23 cellular contexts compared by ENCODE assay signal in the genomic region with DNA sequence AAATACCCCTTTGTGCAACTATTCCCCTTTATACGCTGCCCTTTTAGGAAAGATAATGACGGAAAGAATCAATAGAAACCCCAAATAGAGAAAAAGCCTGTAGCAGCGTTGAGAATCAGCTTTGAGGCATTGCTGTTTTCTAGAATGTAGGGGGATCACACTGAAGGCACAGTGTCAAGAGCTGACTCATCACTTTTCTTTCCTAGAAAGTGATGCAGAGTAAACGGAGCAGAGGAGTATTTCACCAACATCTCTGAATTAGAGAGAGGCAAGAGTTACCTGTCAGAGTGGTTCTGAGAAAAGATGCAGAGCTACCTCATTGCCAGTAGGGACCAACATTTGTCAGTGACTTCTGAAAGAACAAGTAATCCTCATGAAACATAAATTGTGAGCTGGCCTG.
DNase-seq lines count a peak whose midpoint lies in the region; ATAC-seq, FAIRE-seq and TF ChIP-seq lines count a peak whose summit lies in the region.
"Had no signal": no experiment of that assay in that cellular context is flagged by ENCODE, and none has a peak within 500 bp of the region (broad histone marks: within the 10 kb centered on the region; RNA-seq: fewer than 3 reads in every experiment).

No MANE protein-coding gene starts in this region.

- TF ChIP-seq RAD21 in IMR-90 (IDR thresholded peaks at IDR 0.05; ENCODE audit: low read length): no peak
- no peak for TF ChIP-seq RAD21 in H1 (IDR thresholded peaks at IDR 0.05 in 1 of 2, conservative IDR thresholded peaks at IDR 0.05 in 1 of 2; ENCODE audit: low read depth in 2 of 2, low read length in 2 of 2)

- H3K9me3 ChIP-seq in AG04450 (ENCODE audit: control insufficient read depth, insufficient read depth, low read length): no peaks in the 10 kb centered on the region
- H3K9me3 ChIP-seq in IMR-90 (ENCODE audit: control insufficient read depth, insufficient read depth, low read length): no peaks in the 10 kb centered on the region
- H3K9me3 ChIP-seq in H1 (ENCODE audit: insufficient read depth in 2 of 2, low read depth in 1 of 2, low read length in 1 of 2): no peaks in the 10 kb centered on the region
- H3K9me3 ChIP-seq: BE2C, HAP-1 had no signal

- H3K79me2 ChIP-seq in H1 (ENCODE audit: control insufficient read depth in 1 of 2, insufficient read depth in 2 of 2, low read length in 2 of 2): no peaks in the 10 kb centered on the region

- peaks cover 3% of the 10 kb centered on the region; the same call in 1 of the 2 replicates for H3K9me1 ChIP-seq in IMR-90 (ENCODE audit: insufficient read depth, low read length)

- H3K4ac ChIP-seq in IMR-90 (ENCODE audit: low read depth, low read length): no peak overlapping the region
- H3K4ac ChIP-seq in H1 (replicated peaks; ENCODE audit: insufficient read length, low read depth, low read length): no peak overlapping the region

- TF ChIP-seq POLR2A in IMR-90 (IDR thresholded peaks at IDR 0.05; ENCODE audit: low read depth, low read length) (no peak), H1 (IDR thresholded peaks at IDR 0.05; ENCODE audit: control extremely low read depth in 1 of 2, low read depth in 2 of 2, low read length in 2 of 2) (no peak)

- H2BK5ac ChIP-seq in IMR-90 (ENCODE audit: low read depth, low read length, poor library complexity, severe bottlenecking) (no peak overlapping the region), H1 (ENCODE audit: low read depth, low read length) (no peak overlapping the region)

- H3K23me2 ChIP-seq in H1 (ENCODE audit: low read depth, low read length): no peaks in the 10 kb centered on the region

- intact Hi-C loops in IMR-90 (cut with micrococcal nuclease): loop anchor here (5.0 kb wide), 2 partner anchors 161 to 554 kb away; no protein-coding TSS in a partner anchor

- H2BK120ac ChIP-seq in IMR-90 (ENCODE audit: low read depth, low read length) (no peak overlapping the region), H1 (replicated peaks; ENCODE audit: low read depth, low read length) (no peak overlapping the region)

- no peak for FAIRE-seq in H1 (lab: Jason Lieb, UNC)
- FAIRE-seq: D721Med, GM12878, GM19239, H54 had no signal

- H2BK20ac ChIP-seq in IMR-90 (ENCODE audit: low read depth, low read length) (no peak overlapping the region), H1 (ENCODE audit: low read length) (no peak overlapping the region)

- peaks cover 11% of the 10 kb centered on the region for H3K4me1 ChIP-seq in IMR-90 (ENCODE audit: control insufficient read depth, insufficient read depth, low read length)
- peaks cover 0 to 5% (median 2%) of the 10 kb centered on the region in 4 experiments; a peak in 2 of 7 replicates for H3K4me1 ChIP-seq in H1 (replicated peaks in 1 of 4; ENCODE audit: control insufficient read depth in 3 of 4, insufficient read depth in 4 of 4, low read length in 3 of 4)
- H3K4me1 ChIP-seq: BE2C, HAP-1 had no signal

- H3K4me1 Mint-ChIP-seq in mesothelial cell of epicardium: peaks cover 10% of the 10 kb centered on the region
- H3K4me1 Mint-ChIP-seq: CD14-positive monocyte; CD8-positive, alpha-beta memory T cell had no signal

- CTCF ChIA-PET in AG04450 (lab: Charles Lee): interaction anchor here (0.8 to 2.1 kb wide), 2 partner anchors 104 to 233 kb away, joined by 3 to 8 read pairs; no protein-coding TSS in a partner anchor
- CTCF ChIA-PET in IMR-90 (lab: Yijun Ruan, JAX): interaction anchor here (0.6 to 0.7 kb wide), 3 partner anchors 8 to 142 kb away, joined by 3 read pairs; no protein-coding TSS in a partner anchor
- CTCF ChIA-PET in H1 (lab: Charles Lee; ENCODE audit: partially characterized antibody): interaction anchor here (1.1 to 1.5 kb wide), 3 partner anchors 9 to 233 kb away, joined by 3 to 5 read pairs (median 3); no protein-coding TSS in a partner anchor

- no peak overlapping the region for H3K4me2 ChIP-seq in IMR-90 (ENCODE audit: low read depth, low read length)
- H3K4me2 ChIP-seq in H1 (ENCODE audit: insufficient read depth in 1 of 2, low read depth in 2 of 2, low read length in 2 of 2): no peak overlapping the region

- H4K5ac ChIP-seq in IMR-90 (ENCODE audit: low read depth, low read length) (no peak overlapping the region; the same call in 1 of the 2 replicates), H1 (ENCODE audit: insufficient read length, low read depth, low read length) (no peak overlapping the region)

- POLR2A ChIA-PET in AG04450 (lab: Yijun Ruan, JAX) (no interaction called here), IMR-90 (lab: Charles Lee; ENCODE audit: unreplicated experiment) (no interaction called here), H1 (lab: Charles Lee; ENCODE audit: partially characterized antibody) (no interaction called here)

- BruUV-seq in IMR-90 (replicated peaks; lab: Mats Ljungman, UMichigan): no TSS peak

- no peak overlapping the region for H4K8ac ChIP-seq in IMR-90 (ENCODE audit: low read depth in 2 of 2, low read length in 2 of 2)
- no peak overlapping the region for H4K8ac ChIP-seq in H1 (ENCODE audit: extremely low read depth, insufficient read depth, low read length)

- H3K79me1 ChIP-seq in IMR-90 (ENCODE audit: low read depth in 1 of 2, low read length in 2 of 2) (no peaks in the 10 kb centered on the region), H1 (ENCODE audit: low read depth, low read length) (no peaks in the 10 kb centered on the region; the same call in 1 of the 2 replicates)

- H3K9ac ChIP-seq in IMR-90 (ENCODE audit: low read depth, low read length) (no peak overlapping the region), H1 (replicated peaks in 1 of 4; ENCODE audit: extremely low read depth in 1 of 4, low read depth in 3 of 4, low read length in 3 of 4) (no peak overlapping the region)
- H3K9ac ChIP-seq: BLaER1 treated with 17β-estradiol and CSF1 and Interleukin-3, amounts not matched to agents 10 nM and 100 nM; GM23248 had no signal

- TF ChIP-seq CTCF in AG04450 (IDR thresholded peaks at IDR 0.05; ENCODE audit: low read depth, low read length) (no peak), IMR-90 (conservative IDR thresholded peaks at IDR 0.05; ENCODE audit: low read depth, low read length) (no peak), H1 (IDR thresholded peaks at IDR 0.05; ENCODE audit: control extremely low read depth in 1 of 3, insufficient read depth in 1 of 3, low read depth in 1 of 3, low read length in 3 of 3) (no peak), mesothelial cell of epicardium (IDR thresholded peaks at IDR 0.05; ENCODE audit: unreplicated experiment) (no peak)

- H3K27me3 Mint-ChIP-seq in mesothelial cell of epicardium (ENCODE audit: low read depth): no peaks in the 10 kb centered on the region

- H3K56ac ChIP-seq in IMR-90 (ENCODE audit: extremely low read depth, insufficient read depth, low read length): no peak overlapping the region
- no peak overlapping the region for H3K56ac ChIP-seq in H1 (replicated peaks; ENCODE audit: insufficient read length, low read depth, low read length)

- no peak overlapping the region for H2AK9ac ChIP-seq in IMR-90 (replicated peaks; ENCODE audit: low read depth, low read length, poor library complexity)

- H2AK5ac ChIP-seq in IMR-90 (ENCODE audit: low read depth, low read length) (no peak overlapping the region), H1 (ENCODE audit: low read depth, low read length) (no peak overlapping the region)

- no peak overlapping the region for H3K4me3 ChIP-seq in AG04450 (ENCODE audit: low read depth, low read length)
- H3K4me3 ChIP-seq in IMR-90 (ENCODE audit: insufficient read depth, low read depth, low read length): no peak overlapping the region
- no peak overlapping the region for H3K4me3 ChIP-seq in H1 (ENCODE audit: extremely low read depth in 1 of 4, insufficient read depth in 2 of 4, low read depth in 3 of 4, low read length in 4 of 4)
- H3K4me3 ChIP-seq: BLaER1 treated with 17β-estradiol and CSF1 and Interleukin-3, amounts not matched to agents 10 nM and 100 nM; GM12878; GM23248; HAP-1 had no signal

- H2BK15ac ChIP-seq in IMR-90 (ENCODE audit: low read depth, low read length) (no peak overlapping the region), H1 (ENCODE audit: low read length) (no peak overlapping the region)

- no peak for TF ChIP-seq EP300 in H1 (IDR thresholded peaks at IDR 0.05; ENCODE audit: borderline replicate concordance in 1 of 2, low read depth in 2 of 2, low read length in 2 of 2)

- peaks cover 24% of the 10 kb centered on the region for H3K9me3 Mint-ChIP-seq in mesothelial cell of epicardium
- H3K9me3 Mint-ChIP-seq: CD4-positive, alpha-beta T cell; CD8-positive, alpha-beta memory T cell had no signal

- H4K91ac ChIP-seq in IMR-90 (ENCODE audit: insufficient read depth, low read depth, low read length): no peak overlapping the region
- no peak overlapping the region for H4K91ac ChIP-seq in H1 (replicated peaks; ENCODE audit: insufficient read length, low read length)

- in situ Hi-C loops in IMR-90 (cut with MboI; ENCODE audit: low sequenced_read_pairs): no loop called here

- H3K4me3 Mint-ChIP-seq in mesothelial cell of epicardium: no peak overlapping the region
- H3K4me3 Mint-ChIP-seq: CD14-positive monocyte; CD4-positive, alpha-beta T cell; CD8-positive, alpha-beta memory T cell had no signal

- peak overlapping the region; percentile 19 for H3K27ac Mint-ChIP-seq in mesothelial cell of epicardium
- H3K27ac Mint-ChIP-seq: CD14-positive monocyte; CD4-positive, alpha-beta T cell; CD8-positive, alpha-beta memory T cell had no signal

- H3K27me3 ChIP-seq in AG04450 (ENCODE audit: control insufficient read depth, insufficient read depth, low read length) (no peaks in the 10 kb centered on the region), IMR-90 (ENCODE audit: control insufficient read depth, insufficient read depth, low read length) (no peaks in the 10 kb centered on the region), H1 (replicated peaks in 1 of 4; ENCODE audit: control insufficient read depth in 3 of 4, extremely low read depth in 1 of 4, insufficient read depth in 3 of 4, low read length in 3 of 4) (no peaks in the 10 kb centered on the region)
- H3K27me3 ChIP-seq: BE2C; BLaER1 treated with 17β-estradiol and CSF1 and Interleukin-3, amounts not matched to agents 10 nM and 100 nM had no signal

- no CpG with 5 or more reads among the region's 4 CpGs for WGBS in IMR-90 (ENCODE audit: extremely low coverage in 2 of 2, insufficient read length in 1 of 2), 2 experiments
- 94% methylated on average over 4 of the region's 4 CpGs; no CpG with 5 or more reads in 1 of the 2 experiments for WGBS in H1 (ENCODE audit: extremely low coverage in 1 of 2, insufficient coverage in 1 of 2, insufficient read length in 1 of 2, insufficient replicate concordance in 2 of 2, low coverage in 1 of 2, low lambda C conversion rate in 2 of 2, missing lambda C conversion rate in 1 of 2), 2 experiments

- dilution Hi-C loops in IMR-90 (cut with HindIII; ENCODE audit: low sequenced_read_pairs, unreplicated experiment): no loop called here

- H2AFZ ChIP-seq in IMR-90 (replicated peaks; ENCODE audit: low read length, poor library complexity) (no peak overlapping the region), H1 (ENCODE audit: low read length) (no peak overlapping the region)
- H2AFZ ChIP-seq: GM23248 had no signal

- peak overlapping the region; percentile 96; the same call in 1 of the 2 replicates for H3K18ac ChIP-seq in IMR-90 (ENCODE audit: low read depth, low read length)
- no peak overlapping the region for H3K18ac ChIP-seq in H1 (ENCODE audit: extremely low read depth, low read length)

- H3K14ac ChIP-seq in IMR-90 (replicated peaks; ENCODE audit: low read depth, low read length) (no peak overlapping the region), H1 (ENCODE audit: insufficient read length) (no peak overlapping the region)

- peaks cover 20% of the 10 kb centered on the region for H3K36me3 Mint-ChIP-seq in mesothelial cell of epicardium
- H3K36me3 Mint-ChIP-seq: CD14-positive monocyte; CD8-positive, alpha-beta memory T cell had no signal

- DNase-seq in AG04450 (ENCODE audit: low read depth, low spot score) (no peak), IMR-90 (peak; percentile 1), H1 (ENCODE audit: low read depth in 1 of 2, low spot score in 2 of 2) (no peak), mesothelial cell of epicardium (ENCODE audit: low spot score in 2 of 2, unreplicated experiment in 2 of 2) (no peak)
- DNase-seq in stimulated activated CD4-positive, alpha-beta T cell treated with anti-CD3 and anti-CD28 coated beads, Interleukin-4, amount 100 ng/mL, for 1 hour: no peak
- DNase-seq in stimulated activated CD8-positive, alpha-beta memory T cell treated with anti-CD3 and anti-CD28 coated beads, Interleukin-4, amount 100 ng/mL, for 48 hours: no peak
- DNase-seq: AML-193; BE2C; CD4-positive, alpha-beta T cell; CD8-positive, alpha-beta memory T cell; DMS 273 treated with DMSO at 0.1 percent for 48 hours; DMS79; EL; GDM1; GM23248 had no signal

- H2BK12ac ChIP-seq in H1 (ENCODE audit: low read depth, low read length): no peak overlapping the region

- H3K27ac ChIP-seq in AG04450 (ENCODE audit: low read depth, low read length): peak overlapping the region; percentile 77
- H3K27ac ChIP-seq in IMR-90 (ENCODE audit: insufficient read depth, low read length): no peak overlapping the region; the same call in 1 of the 2 replicates
- no peak overlapping the region for H3K27ac ChIP-seq in H1 (ENCODE audit: low read depth, low read length)
- H3K27ac ChIP-seq: BLaER1 treated with 17β-estradiol and CSF1 and Interleukin-3, amounts not matched to agents 10 nM and 100 nM; GM23248 had no signal

- H3K36me3 ChIP-seq in IMR-90 (ENCODE audit: control insufficient read depth, insufficient read depth, low read length) (no peaks in the 10 kb centered on the region), H1 (ENCODE audit: control insufficient read depth in 2 of 4, insufficient read depth in 4 of 4, low read length in 3 of 4) (no peaks in the 10 kb centered on the region)
- H3K36me3 ChIP-seq: BE2C; BLaER1 treated with 17β-estradiol and CSF1 and Interleukin-3, amounts not matched to agents 10 nM and 100 nM; HAP-1 had no signal

- no peak for ATAC-seq in IMR-90 (ENCODE audit: low read depth)
- no peak for ATAC-seq in HG03457 (IDR thresholded peaks at IDR 0.05; ENCODE audit: unreplicated experiment)
- ATAC-seq: GM12878 had no signal

- H4K20me1 ChIP-seq in IMR-90 (ENCODE audit: insufficient read depth, low read length) (no peaks in the 10 kb centered on the region), H1 (replicated peaks in 1 of 2; ENCODE audit: control insufficient read depth in 1 of 2, insufficient read depth in 2 of 2, low read length in 2 of 2) (no peaks in the 10 kb centered on the region)
- H4K20me1 ChIP-seq: BLaER1 treated with 17β-estradiol and CSF1 and Interleukin-3, amounts not matched to agents 10 nM and 100 nM had no signal

- H3K23ac ChIP-seq in IMR-90 (ENCODE audit: low read depth, low read length) (no peak overlapping the region), H1 (ENCODE audit: insufficient read length) (no peak overlapping the region)
